21 cellular contexts compared by ENCODE assay signal in genomic region chr12:55676707-55677106, GRCh38. TPM values are rescaled to one million over a fixed set of nuclear protein-coding genes. Genes with fewer than 3 reads are reported as not detected.
DNase-seq lines count a peak whose midpoint lies in the region; ATAC-seq and TF ChIP-seq lines count a peak whose summit lies in the region.
"Had no signal": no experiment of that assay in that cellular context is flagged by ENCODE, and none has a peak within 500 bp of the region (broad histone marks: within the 10 kb centered on the region; RNA-seq: fewer than 3 reads in every experiment).

No MANE protein-coding gene starts in this region.

- in situ Hi-C loops in HAP-1 (cut with MboI; ENCODE audit: low sequenced_read_pairs), result no loop called here

- H3K27ac Mint-ChIP-seq in naive thymus-derived CD4-positive, alpha-beta T cell, result no peak overlapping the region
- no peak overlapping the region for H3K27ac Mint-ChIP-seq in activated CD4-positive, alpha-beta memory T cell treated with anti-CD3 and anti-CD28 coated beads for 36 hours
- H3K27ac Mint-ChIP-seq: CD4-positive, alpha-beta T cell had no signal

- H3K27ac ChIP-seq in HL-60 (replicated peaks), result no peak overlapping the region
- H3K27ac ChIP-seq in coronary artery, result no peak overlapping the region
- no peak overlapping the region for H3K27ac ChIP-seq in naive thymus-derived CD4-positive, alpha-beta T cell (ENCODE audit: low read depth, low read length)
- H3K27ac ChIP-seq: SK-N-MC had no signal

- no peak overlapping the region for H3K4me3 Mint-ChIP-seq in naive thymus-derived CD4-positive, alpha-beta T cell
- H3K4me3 Mint-ChIP-seq in activated CD4-positive, alpha-beta memory T cell treated with anti-CD3 and anti-CD28 coated beads for 36 hours, result no peak overlapping the region
- H3K4me3 Mint-ChIP-seq: CD4-positive, alpha-beta T cell had no signal

- CTCF ChIA-PET in naive thymus-derived CD4-positive, alpha-beta T cell (lab: Charles Lee), result no interaction called here
- CTCF ChIA-PET in activated CD4-positive, alpha-beta memory T cell treated with anti-CD3 and anti-CD28 coated beads for 36 hours (lab: Charles Lee), result interaction anchor here (1.2 kb wide), 1 partner anchor 20 kb away, joined by 8 read pairs; no protein-coding TSS in a partner anchor

- DNase-seq in HL-60 (ENCODE audit: low read depth in 1 of 2, low spot score in 1 of 2) (peak; percentile 36 to 98), NOMO-1 (lab: John Stamatoyannopoulos, UW; ENCODE audit: unreplicated experiment in 2 of 2) (peak; percentile 56 to 94), coronary artery (ENCODE audit: low spot score) (peak; percentile 12), HAP-1 (ENCODE audit: low spot score in 2 of 2) (no peak)
- no peak for DNase-seq in naive thymus-derived CD4-positive, alpha-beta T cell
- DNase-seq in central memory CD4-positive, alpha-beta T cell, result no peak
- DNase-seq in activated CD4-positive, alpha-beta memory T cell treated with anti-CD3 and anti-CD28 coated beads for 36 hours, result no peak
- DNase-seq: CD4-positive, alpha-beta T cell; DND-41; GDM1; GOT3; NCI-H1105; NCI-H1694 treated with DMSO at 0.1 percent for 48 hours; NCI-H82; PC-3 had no signal

- H3K4me1 Mint-ChIP-seq in naive thymus-derived CD4-positive, alpha-beta T cell, result peaks cover 4 to 15% (median 11%) of the 10 kb centered on the region in 7 donors
- H3K4me1 Mint-ChIP-seq in activated CD4-positive, alpha-beta memory T cell treated with anti-CD3 and anti-CD28 coated beads for 36 hours (ENCODE audit: low read depth), result peaks cover 11% of the 10 kb centered on the region

- ATAC-seq in naive thymus-derived CD4-positive, alpha-beta T cell, result peak; percentile 62
- no peak for ATAC-seq in HG03196 (IDR thresholded peaks at IDR 0.05; ENCODE audit: unreplicated experiment)
- ATAC-seq: PC-3 had no signal

- H3K36me3 Mint-ChIP-seq in naive thymus-derived CD4-positive, alpha-beta T cell, result no peaks in the 10 kb centered on the region
- no peaks in the 10 kb centered on the region for H3K36me3 Mint-ChIP-seq in activated CD4-positive, alpha-beta memory T cell treated with anti-CD3 and anti-CD28 coated beads for 36 hours

- H3K27me3 Mint-ChIP-seq in naive thymus-derived CD4-positive, alpha-beta T cell, result peaks cover 23 to 46% (median 28%) of the 10 kb centered on the region in 5 donors
- H3K27me3 Mint-ChIP-seq in activated CD4-positive, alpha-beta memory T cell treated with anti-CD3 and anti-CD28 coated beads for 36 hours, result peaks cover 13% of the 10 kb centered on the region

- no peaks in the 10 kb centered on the region for H3K27me3 ChIP-seq in HL-60 (ENCODE audit: insufficient read depth, poor library complexity, severe bottlenecking)
- no peaks in the 10 kb centered on the region for H3K27me3 ChIP-seq in naive thymus-derived CD4-positive, alpha-beta T cell (ENCODE audit: control insufficient read depth in 2 of 2, insufficient read depth in 2 of 2, low read length in 2 of 2)
- no peaks in the 10 kb centered on the region; the same call in 1 of the 2 replicates for H3K27me3 ChIP-seq in HAP-1 (ENCODE audit: low read depth)

- no peaks in the 10 kb centered on the region for H3K9me3 ChIP-seq in naive thymus-derived CD4-positive, alpha-beta T cell (ENCODE audit: control insufficient read depth in 2 of 3, low read length in 3 of 3)
- no peaks in the 10 kb centered on the region for H3K9me3 ChIP-seq in HAP-1

- TF ChIP-seq CTCF in HL-60 (IDR thresholded peaks at IDR 0.05; ENCODE audit: insufficient read depth, low read length) (no peak), coronary artery (IDR thresholded peaks at IDR 0.05) (no peak)

- H3K36me3 ChIP-seq in naive thymus-derived CD4-positive, alpha-beta T cell (ENCODE audit: control insufficient read depth in 2 of 3, insufficient read depth in 3 of 3, low read length in 3 of 3), result no peaks in the 10 kb centered on the region
- no peaks in the 10 kb centered on the region for H3K36me3 ChIP-seq in HAP-1 (replicated peaks)

- H3K4me1 ChIP-seq in naive thymus-derived CD4-positive, alpha-beta T cell (ENCODE audit: control insufficient read depth in 2 of 2, insufficient read depth in 2 of 2, low read length in 2 of 2), result no peaks in the 10 kb centered on the region
- H3K4me1 ChIP-seq in HAP-1, result no peaks in the 10 kb centered on the region

- no peak overlapping the region for H3K4me3 ChIP-seq in HL-60 (replicated peaks; ENCODE audit: insufficient read depth, low read length)
- no peak overlapping the region for H3K4me3 ChIP-seq in coronary artery
- H3K4me3 ChIP-seq in naive thymus-derived CD4-positive, alpha-beta T cell (ENCODE audit: low read length), result no peak overlapping the region
- no peak overlapping the region for H3K4me3 ChIP-seq in HAP-1
- H3K4me3 ChIP-seq: SK-N-MC had no signal

- peaks cover 0 to 1% (median 0%) of the 10 kb centered on the region in 11 donors for H3K9me3 Mint-ChIP-seq in naive thymus-derived CD4-positive, alpha-beta T cell
- no peaks in the 10 kb centered on the region for H3K9me3 Mint-ChIP-seq in activated CD4-positive, alpha-beta memory T cell treated with anti-CD3 and anti-CD28 coated beads for 36 hours
- H3K9me3 Mint-ChIP-seq: CD4-positive, alpha-beta T cell had no signal

- intact Hi-C loops in naive thymus-derived CD4-positive, alpha-beta T cell (cut with micrococcal nuclease), result no loop called here
- intact Hi-C loops in activated CD4-positive, alpha-beta memory T cell treated with anti-CD3 and anti-CD28 coated beads for 36 hours (cut with micrococcal nuclease), result no loop called here

- POLR2A ChIA-PET in naive thymus-derived CD4-positive, alpha-beta T cell (lab: Charles Lee), result interaction anchor here (0.7 kb wide), 1 partner anchor 53 kb away, joined by 3 read pairs; no protein-coding TSS in a partner anchor
- POLR2A ChIA-PET in activated CD4-positive, alpha-beta memory T cell treated with anti-CD3 and anti-CD28 coated beads for 36 hours (lab: Charles Lee), result no interaction called here

RNA-seq across cellular contexts. Expression of gene ITGA7, which starts 31.0 kb away (rescaled TPM):
- total RNA-seq in naive thymus-derived CD4-positive, alpha-beta T cell, result 1 to 10 TPM; 1.4 to 4.6 (median 3.6) TPM
- polyA plus RNA-seq in naive thymus-derived CD4-positive, alpha-beta T cell, result not detected
- 1 to 10 TPM; 4.1 to 4.5 TPM for total RNA-seq in activated CD4-positive, alpha-beta memory T cell treated with anti-CD3 and anti-CD28 coated beads for 36 hours

RNA-seq across cellular contexts. Expression of gene BLOC1S1, which starts 39.1 kb away (rescaled TPM):
- 100 to 1,000 TPM in 1 of 5 experiments, 10 to 100 TPM in 4; 37.6 to 112 (median 71.5) TPM for total RNA-seq in naive thymus-derived CD4-positive, alpha-beta T cell
- polyA plus RNA-seq in naive thymus-derived CD4-positive, alpha-beta T cell, result 100 to 1,000 TPM in 1 of 2 donors, 10 to 100 TPM in 1; 83.5 to 102 TPM
- total RNA-seq in activated CD4-positive, alpha-beta memory T cell treated with anti-CD3 and anti-CD28 coated beads for 36 hours, result 100 to 1,000 TPM; 153 to 162 TPM

RNA-seq across cellular contexts. Expression of gene OR10P1, which starts 40.0 kb away (rescaled TPM):
- not detected for total RNA-seq in naive thymus-derived CD4-positive, alpha-beta T cell
- polyA plus RNA-seq in naive thymus-derived CD4-positive, alpha-beta T cell, result not detected
- total RNA-seq in activated CD4-positive, alpha-beta memory T cell treated with anti-CD3 and anti-CD28 coated beads for 36 hours, result not detected
- total RNA-seq: A673; CD4-positive, alpha-beta T cell; HT-29; NCI-H460; PC-3; T-helper 1 cell treated with Interleukin-12 subunit alpha and Interleukin-12 subunit beta and Interleukin-4 antibody, amounts not matched to agents 30 ng/mL and 1 ng/mL, for 36 hours had no signal

RNA-seq across cellular contexts. Expression of gene RDH5, which starts 43.5 kb away (rescaled TPM):
- 10 to 100 TPM; 14.6 to 24.9 (median 15.9) TPM for total RNA-seq in naive thymus-derived CD4-positive, alpha-beta T cell
- polyA plus RNA-seq in naive thymus-derived CD4-positive, alpha-beta T cell, result 1 to 10 TPM in 1 of 2 donors, under 1 TPM in 1; 0.67 to 1.3 TPM
- total RNA-seq in activated CD4-positive, alpha-beta memory T cell treated with anti-CD3 and anti-CD28 coated beads for 36 hours, result 1 to 10 TPM; 5.1 to 7.0 TPM

RNA-seq across cellular contexts. Expression of gene CD63, which starts 52.1 kb away (rescaled TPM):
- 100 to 1,000 TPM in 2 of 5 experiments, 10 to 100 TPM in 3; 43.2 to 216 (median 54.3) TPM for total RNA-seq in naive thymus-derived CD4-positive, alpha-beta T cell
- 10 to 100 TPM; 68.7 to 69.8 TPM for polyA plus RNA-seq in naive thymus-derived CD4-positive, alpha-beta T cell
- total RNA-seq in activated CD4-positive, alpha-beta memory T cell treated with anti-CD3 and anti-CD28 coated beads for 36 hours, result 100 to 1,000 TPM; 204 to 210 TPM

Comparison
In these comparisons a context has a peak if more than half of its experiments do, and no peak if none do; other contexts are left out.
1. DNase-seq: peak in HL-60 (2 of 2), NOMO-1 (2 of 2) and coronary artery (single experiment); none in naive thymus-derived CD4-positive, alpha-beta T cell (0 of 9), HAP-1 (0 of 2), central memory CD4-positive, alpha-beta T cell (single experiment) and activated CD4-positive, alpha-beta memory T cell treated with anti-CD3 and anti-CD28 coated beads for 36 hours (single experiment).